ENCODE assay signal across 10 cellular contexts in genomic region chr13:80131204-80131603, GRCh38.
DNase-seq lines count a peak whose midpoint lies in the region; ATAC-seq and TF ChIP-seq lines count a peak whose summit lies in the region.
"Had no signal": no experiment of that assay in that cellular context is flagged by ENCODE, and none has a peak within 500 bp of the region (broad histone marks: within the 10 kb centered on the region; RNA-seq: fewer than 3 reads in every experiment).

No MANE protein-coding gene starts in this region.

- no peaks in the 10 kb centered on the region for H3K36me3 Mint-ChIP-seq in activated T-cell treated with anti-CD3 and anti-CD28 coated beads, Interleukin-2, amount 50 U/mL, for 4 hours (ENCODE audit: insufficient read depth)
- H3K36me3 Mint-ChIP-seq: memory B cell had no signal

- H3K27me3 Mint-ChIP-seq in activated T-cell treated with anti-CD3 and anti-CD28 coated beads, Interleukin-2, amount 50 U/mL, for 4 hours (ENCODE audit: low read depth) = no peaks in the 10 kb centered on the region

- H3K27me3 ChIP-seq in gastroesophageal sphincter (no peaks in the 10 kb centered on the region), ovary (no peaks in the 10 kb centered on the region), prostate gland (replicated peaks; ENCODE audit: insufficient read depth) (no peaks in the 10 kb centered on the region)

- H3K4me3 ChIP-seq in gastroesophageal sphincter = peak overlapping the region; percentile 12 to 28
- no peak overlapping the region for H3K4me3 ChIP-seq in ovary
- no peak overlapping the region for H3K4me3 ChIP-seq in prostate gland
- H3K4me3 ChIP-seq: SK-N-MC had no signal

- DNase-seq in CD1c-positive myeloid dendritic cell (ENCODE audit: extremely low spot score) (peak; percentile 82), ovary (peak in 4 of 5 donors; percentile 34 to 57 (median 40)), NCI-H2107 treated with DMSO at 0.1 percent for 48 hours (lab: John Stamatoyannopoulos, UW; ENCODE audit: unreplicated experiment) (no peak), prostate gland (ENCODE audit: low spot score) (no peak)
- DNase-seq in activated CD4-positive, alpha-beta T cell treated with anti-CD3 and anti-CD28 coated beads for 4 hours = no peak
- no peak for DNase-seq in activated T-cell treated with anti-CD3 and anti-CD28 coated beads, Interleukin-2, amount 50 U/mL, for 4 hours

- no peak overlapping the region for H3K4me3 Mint-ChIP-seq in activated T-cell treated with anti-CD3 and anti-CD28 coated beads, Interleukin-2, amount 50 U/mL, for 4 hours
- H3K4me3 Mint-ChIP-seq: memory B cell had no signal

- no peaks in the 10 kb centered on the region for H3K4me1 Mint-ChIP-seq in activated T-cell treated with anti-CD3 and anti-CD28 coated beads, Interleukin-2, amount 50 U/mL, for 4 hours (ENCODE audit: low read depth)
- H3K4me1 Mint-ChIP-seq: memory B cell had no signal

- H3K27ac ChIP-seq in gastroesophageal sphincter (peak overlapping the region in 3 of 4 donors; percentile 36 to 78 (median 54)), ovary (no peak overlapping the region), prostate gland (no peak overlapping the region)
- H3K27ac ChIP-seq: SK-N-MC had no signal

- TF ChIP-seq CTCF in gastroesophageal sphincter (IDR thresholded peaks at IDR 0.05) (no peak), ovary (IDR thresholded peaks at IDR 0.05) (no peak), prostate gland (IDR thresholded peaks at IDR 0.05) (no peak)

- H3K9me3 ChIP-seq in gastroesophageal sphincter = no peaks in the 10 kb centered on the region
- no peaks in the 10 kb centered on the region for H3K9me3 ChIP-seq in ovary
- no peaks in the 10 kb centered on the region for H3K9me3 ChIP-seq in prostate gland

- intact Hi-C loops in ovary (cut with DNase I) (loop anchor here in 1 of 4 donors (5.0 kb wide), 1 partner anchor 211 kb away; the partner anchor contains the start of gene SPRY2), prostate gland (cut with DNase I) (no loop called here)

- TF ChIP-seq POLR2A in gastroesophageal sphincter (IDR thresholded peaks at IDR 0.05) (no peak), ovary (IDR thresholded peaks at IDR 0.05) (no peak), prostate gland (IDR thresholded peaks at IDR 0.05) (no peak)

- H3K36me3 ChIP-seq in gastroesophageal sphincter = no peaks in the 10 kb centered on the region
- H3K36me3 ChIP-seq in ovary = no peaks in the 10 kb centered on the region
- H3K36me3 ChIP-seq in prostate gland = no peaks in the 10 kb centered on the region

- no peak for TF ChIP-seq EP300 in gastroesophageal sphincter (IDR thresholded peaks at IDR 0.05)
- no peak for TF ChIP-seq EP300 in ovary (IDR thresholded peaks at IDR 0.05)

- WGBS in gastroesophageal sphincter (ENCODE audit: low coverage in 1 of 2), 2 donors = 5 to 10% methylated on average over 4 of the region's 4 CpGs
- 0 to 2% (median 1%) methylated on average over 4 of the region's 4 CpGs for WGBS in ovary, 3 donors
- WGBS in prostate gland = 21% methylated on average over 4 of the region's 4 CpGs

- peaks cover 0 to 34% (median 0%) of the 10 kb centered on the region in 3 donors for H3K4me1 ChIP-seq in gastroesophageal sphincter
- H3K4me1 ChIP-seq in ovary (ENCODE audit: insufficient read depth) = peaks cover 2% of the 10 kb centered on the region
- H3K4me1 ChIP-seq in prostate gland (replicated peaks) = peaks cover 6% of the 10 kb centered on the region

- ATAC-seq in SK-N-SH treated with all-trans-retinoic acid at 6 μM for 48 hours (peak; percentile 73), gastroesophageal sphincter (peak; percentile 57)
- no peak for ATAC-seq in activated T-cell treated with anti-CD3 and anti-CD28 coated beads, Interleukin-2, amount 50 U/mL, for 4 hours

- H3K9me3 Mint-ChIP-seq in activated T-cell treated with anti-CD3 and anti-CD28 coated beads, Interleukin-2, amount 50 U/mL, for 4 hours = no peaks in the 10 kb centered on the region
- H3K9me3 Mint-ChIP-seq: memory B cell had no signal

TF ChIP-seq in SK-N-SH treated with all-trans-retinoic acid at 6 μM for 48 hours, 23 proteins besides CTCF, POLR2A, EP300 and RAD21:
- TF ChIP-seq CSRNP3 (CRISPR knock-in tag; IDR thresholded peaks at IDR 0.05) (no peak), OSR1 (CRISPR knock-in tag; IDR thresholded peaks at IDR 0.05) (no peak)
TF ChIP-seq in SK-N-SH treated with all-trans-retinoic acid at 6 μM for 48 hours: peak in this region for 0.

Comparison
In these comparisons a context has a peak if more than half of its experiments do, and no peak if none do; other contexts are left out.
1. DNase-seq: peak in CD1c-positive myeloid dendritic cell (single experiment) and ovary (4 of 5); none in activated CD4-positive, alpha-beta T cell treated with anti-CD3 and anti-CD28 coated beads for 4 hours (0 of 2), NCI-H2107 treated with DMSO at 0.1 percent for 48 hours (single experiment), prostate gland (single experiment) and activated T-cell treated with anti-CD3 and anti-CD28 coated beads, Interleukin-2, amount 50 U/mL, for 4 hours (single experiment).
2. ATAC-seq: peak in SK-N-SH treated with all-trans-retinoic acid at 6 μM for 48 hours (single experiment) and gastroesophageal sphincter (single experiment); none in activated T-cell treated with anti-CD3 and anti-CD28 coated beads, Interleukin-2, amount 50 U/mL, for 4 hours (0 of 2).
3. H3K27ac ChIP-seq: peak in gastroesophageal sphincter (3 of 4); none in ovary (0 of 2) and prostate gland (0 of 2).
4. H3K4me3 ChIP-seq: peak in gastroesophageal sphincter (2 of 2); none in ovary (single experiment) and prostate gland (0 of 2).